ENCODE assay signal across 26 cellular contexts in the genomic region with DNA sequence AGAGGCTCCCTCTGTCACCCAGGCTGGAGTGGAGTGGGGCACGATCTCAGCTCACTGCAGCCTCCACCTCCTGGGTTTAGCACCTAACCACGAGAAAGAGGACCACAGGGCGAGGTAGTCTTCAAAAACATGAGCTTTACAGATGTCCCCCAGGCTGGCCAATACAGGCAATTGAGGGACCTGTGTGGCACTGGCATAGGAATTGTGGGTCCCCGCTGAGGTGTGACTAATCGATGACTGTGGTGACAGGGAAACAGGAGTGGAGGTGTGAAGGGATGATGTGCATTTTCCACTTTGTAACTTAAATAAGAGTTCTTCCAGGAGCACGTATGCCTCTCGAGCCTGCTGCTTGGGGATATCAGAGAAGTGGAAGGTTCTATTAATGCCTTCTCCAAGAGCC. TPM values are rescaled to one million over a fixed set of nuclear protein-coding genes. Genes with fewer than 3 reads are reported as not detected.
DNase-seq lines count a peak whose midpoint lies in the region; ATAC-seq and TF ChIP-seq lines count a peak whose summit lies in the region.
"Had no signal": no experiment of that assay in that cellular context is flagged by ENCODE, and none has a peak within 500 bp of the region (broad histone marks: within the 10 kb centered on the region; RNA-seq: fewer than 3 reads in every experiment).

No MANE protein-coding gene starts in this region.

- POLR2A ChIA-PET in activated CD4-positive, alpha-beta T cell treated with anti-CD3 and anti-CD28 coated beads for 36 hours (lab: Charles Lee), result no interaction called here
- POLR2A ChIA-PET in activated CD4-positive, alpha-beta T cell treated with anti-CD3 and anti-CD28 coated beads, Interleukin-2, amount 10 ng/mL, durations not matched to agents 7 days and 5 days (lab: Charles Lee), result no interaction called here
- POLR2A ChIA-PET in WTC11 (lab: Charles Lee), result interaction anchor here (0.5 kb wide), 1 partner anchor 37 kb away, joined by 3 read pairs; no protein-coding TSS in a partner anchor

- peak; percentile 35 for ATAC-seq in activated CD4-positive, alpha-beta T cell treated with anti-CD3 and anti-CD28 coated beads for 36 hours
- no peak for ATAC-seq in HG03521 (IDR thresholded peaks at IDR 0.05; ENCODE audit: unreplicated experiment)
- no peak for ATAC-seq in WTC11
- ATAC-seq: left lung, psoas muscle had no signal

- intact Hi-C loops in activated CD4-positive, alpha-beta T cell treated with anti-CD3 and anti-CD28 coated beads for 36 hours (cut with DNase I, micrococcal nuclease), result no loop called here

- CTCF ChIA-PET in activated CD4-positive, alpha-beta T cell treated with anti-CD3 and anti-CD28 coated beads for 36 hours (lab: Charles Lee), result interaction anchor here (0.5 to 0.6 kb wide), 2 partner anchors 24 to 46 kb away, joined by 3 read pairs; no protein-coding TSS in a partner anchor
- CTCF ChIA-PET in activated CD4-positive, alpha-beta T cell treated with anti-CD3 and anti-CD28 coated beads, Interleukin-2, amount 10 ng/mL, durations not matched to agents 7 days and 5 days (lab: Charles Lee), result interaction anchor here (1.8 kb wide), 1 partner anchor 12 kb away, joined by 5 read pairs; a partner anchor contains a TSS
- CTCF ChIA-PET in WTC11 (lab: Charles Lee), result no interaction called here

- peak; percentile 78 for DNase-seq in activated CD4-positive, alpha-beta T cell treated with anti-CD3 and anti-CD28 coated beads for 36 hours
- no peak for DNase-seq in activated CD4-positive, alpha-beta T cell treated with anti-CD3 and anti-CD28 coated beads, Interleukin-2, amount 10 ng/mL, durations not matched to agents 7 days and 5 days
- DNase-seq in T-helper 2 cell treated with Interferon-gamma antibody and Interleukin-4, amounts not matched to agents 5 μg/mL and 100 μg/mL, for 36 hours (ENCODE audit: low spot score), result peak; percentile 46
- peak; percentile 20 to 52 for DNase-seq in stimulated activated CD4-positive, alpha-beta T cell treated with anti-CD3 and anti-CD28 coated beads, Interleukin-4, amount 100 ng/mL, for 4 hours
- DNase-seq in foreskin melanocyte (no peak), WTC11 (ENCODE audit: low spot score) (no peak)
- DNase-seq: CD4-positive, alpha-beta memory T cell; colonic mucosa; DMS 273 treated with DMSO at 0.1 percent for 48 hours; effector memory CD4-positive, alpha-beta T cell; foreskin fibroblast; H9; immature natural killer cell; Kasumi-1; left lung; mesendoderm; NCI-H187; NCI-H2171 treated with DMSO at 0.1 percent for 48 hours; NCI-H524; NK-92 treated with Interleukin-12 subunit alpha and Interleukin-12 subunit beta, amount 100 ng/mL, for 24 hours; psoas muscle; SHP77; upper lobe of left lung had no signal

- H3K27me3 Mint-ChIP-seq in activated CD4-positive, alpha-beta T cell treated with anti-CD3 and anti-CD28 coated beads for 36 hours, result no peaks in the 10 kb centered on the region
- no peaks in the 10 kb centered on the region for H3K27me3 Mint-ChIP-seq in activated CD4-positive, alpha-beta T cell treated with anti-CD3 and anti-CD28 coated beads, Interleukin-2, amount 10 ng/mL, durations not matched to agents 7 days and 5 days
- no peaks in the 10 kb centered on the region for H3K27me3 Mint-ChIP-seq in T-helper 2 cell treated with Interferon-gamma antibody and Interleukin-4, amounts not matched to agents 5 μg/mL and 100 μg/mL, for 36 hours (ENCODE audit: low read depth)
- no peaks in the 10 kb centered on the region for H3K27me3 Mint-ChIP-seq in activated naive CD4-positive, alpha-beta T cell treated with anti-CD3 and anti-CD28 coated beads, Interleukin-2, amount 50 U/mL, for 24 hours
- H3K27me3 Mint-ChIP-seq in WTC11 (ENCODE audit: low read depth), result peaks cover 27% of the 10 kb centered on the region
- H3K27me3 Mint-ChIP-seq: CD4-positive, alpha-beta memory T cell had no signal

- H3K27ac Mint-ChIP-seq in activated CD4-positive, alpha-beta T cell treated with anti-CD3 and anti-CD28 coated beads for 36 hours, result peak overlapping the region; percentile 83
- H3K27ac Mint-ChIP-seq in activated CD4-positive, alpha-beta T cell treated with anti-CD3 and anti-CD28 coated beads, Interleukin-2, amount 10 ng/mL, durations not matched to agents 7 days and 5 days, result no peak overlapping the region
- no peak overlapping the region for H3K27ac Mint-ChIP-seq in T-helper 2 cell treated with Interferon-gamma antibody and Interleukin-4, amounts not matched to agents 5 μg/mL and 100 μg/mL, for 36 hours
- peak overlapping the region; percentile 31 for H3K27ac Mint-ChIP-seq in activated naive CD4-positive, alpha-beta T cell treated with anti-CD3 and anti-CD28 coated beads, Interleukin-2, amount 50 U/mL, for 24 hours
- H3K27ac Mint-ChIP-seq in WTC11, result no peak overlapping the region
- H3K27ac Mint-ChIP-seq: activated T-cell treated with anti-CD3 and anti-CD28 coated beads, Interleukin-2, amount 50 U/mL, for 72 hours; CD4-positive, alpha-beta memory T cell; immature natural killer cell had no signal

- H3K4me1 Mint-ChIP-seq in activated CD4-positive, alpha-beta T cell treated with anti-CD3 and anti-CD28 coated beads for 36 hours, result peaks cover 44% of the 10 kb centered on the region
- peaks cover 27% of the 10 kb centered on the region for H3K4me1 Mint-ChIP-seq in activated CD4-positive, alpha-beta T cell treated with anti-CD3 and anti-CD28 coated beads, Interleukin-2, amount 10 ng/mL, durations not matched to agents 7 days and 5 days
- peaks cover 24% of the 10 kb centered on the region for H3K4me1 Mint-ChIP-seq in T-helper 2 cell treated with Interferon-gamma antibody and Interleukin-4, amounts not matched to agents 5 μg/mL and 100 μg/mL, for 36 hours (ENCODE audit: low read depth)
- H3K4me1 Mint-ChIP-seq in activated naive CD4-positive, alpha-beta T cell treated with anti-CD3 and anti-CD28 coated beads, Interleukin-2, amount 50 U/mL, for 24 hours, result peaks cover 39% of the 10 kb centered on the region
- peaks cover 12% of the 10 kb centered on the region for H3K4me1 Mint-ChIP-seq in WTC11

- H3K4me3 Mint-ChIP-seq in activated CD4-positive, alpha-beta T cell treated with anti-CD3 and anti-CD28 coated beads for 36 hours, result no peak overlapping the region
- H3K4me3 Mint-ChIP-seq in activated CD4-positive, alpha-beta T cell treated with anti-CD3 and anti-CD28 coated beads, Interleukin-2, amount 10 ng/mL, durations not matched to agents 7 days and 5 days, result no peak overlapping the region
- no peak overlapping the region for H3K4me3 Mint-ChIP-seq in T-helper 2 cell treated with Interferon-gamma antibody and Interleukin-4, amounts not matched to agents 5 μg/mL and 100 μg/mL, for 36 hours
- H3K4me3 Mint-ChIP-seq in activated naive CD4-positive, alpha-beta T cell treated with anti-CD3 and anti-CD28 coated beads, Interleukin-2, amount 50 U/mL, for 24 hours, result no peak overlapping the region
- no peak overlapping the region for H3K4me3 Mint-ChIP-seq in WTC11
- H3K4me3 Mint-ChIP-seq: CD4-positive, alpha-beta memory T cell; H9; immature natural killer cell had no signal

- H3K36me3 Mint-ChIP-seq in activated CD4-positive, alpha-beta T cell treated with anti-CD3 and anti-CD28 coated beads for 36 hours (ENCODE audit: low read depth), result no peaks in the 10 kb centered on the region
- H3K36me3 Mint-ChIP-seq in activated CD4-positive, alpha-beta T cell treated with anti-CD3 and anti-CD28 coated beads, Interleukin-2, amount 10 ng/mL, durations not matched to agents 7 days and 5 days (ENCODE audit: low read depth), result no peaks in the 10 kb centered on the region
- H3K36me3 Mint-ChIP-seq in T-helper 2 cell treated with Interferon-gamma antibody and Interleukin-4, amounts not matched to agents 5 μg/mL and 100 μg/mL, for 36 hours (ENCODE audit: low read depth), result no peaks in the 10 kb centered on the region
- H3K36me3 Mint-ChIP-seq in activated naive CD4-positive, alpha-beta T cell treated with anti-CD3 and anti-CD28 coated beads, Interleukin-2, amount 50 U/mL, for 24 hours, result no peaks in the 10 kb centered on the region
- no peaks in the 10 kb centered on the region for H3K36me3 Mint-ChIP-seq in WTC11
- H3K36me3 Mint-ChIP-seq: CD4-positive, alpha-beta memory T cell; immature natural killer cell had no signal

- no peak for TF ChIP-seq CTCF in WTC11 (IDR thresholded peaks at IDR 0.05)

- H3K9me3 Mint-ChIP-seq in activated CD4-positive, alpha-beta T cell treated with anti-CD3 and anti-CD28 coated beads for 36 hours (ENCODE audit: low read depth), result no peaks in the 10 kb centered on the region
- no peaks in the 10 kb centered on the region for H3K9me3 Mint-ChIP-seq in activated CD4-positive, alpha-beta T cell treated with anti-CD3 and anti-CD28 coated beads, Interleukin-2, amount 10 ng/mL, durations not matched to agents 7 days and 5 days
- H3K9me3 Mint-ChIP-seq in T-helper 2 cell treated with Interferon-gamma antibody and Interleukin-4, amounts not matched to agents 5 μg/mL and 100 μg/mL, for 36 hours, result no peaks in the 10 kb centered on the region
- no peaks in the 10 kb centered on the region for H3K9me3 Mint-ChIP-seq in activated naive CD4-positive, alpha-beta T cell treated with anti-CD3 and anti-CD28 coated beads, Interleukin-2, amount 50 U/mL, for 24 hours
- H3K9me3 Mint-ChIP-seq in WTC11, result no peaks in the 10 kb centered on the region
- H3K9me3 Mint-ChIP-seq: CD4-positive, alpha-beta memory T cell; H9; immature natural killer cell had no signal

TF ChIP-seq in WTC11, 78 proteins besides CTCF, POLR2A, EP300 and RAD21 (continues in another document):
- TF ChIP-seq GTF2I (CRISPR knock-in tag; conservative IDR thresholded peaks at IDR 0.05) (no peak), NFYB (CRISPR knock-in tag; conservative IDR thresholded peaks at IDR 0.05; ENCODE audit: low read depth) (no peak), HMGA2 (CRISPR knock-in tag; IDR thresholded peaks at IDR 0.05) (no peak), NR3C1 (CRISPR knock-in tag; conservative IDR thresholded peaks at IDR 0.05; ENCODE audit: low read depth) (no peak), SMAD4 (CRISPR knock-in tag; IDR thresholded peaks at IDR 0.05) (no peak), TP53 (CRISPR knock-in tag; IDR thresholded peaks at IDR 0.05) (no peak), PRRX2 (CRISPR knock-in tag; IDR thresholded peaks at IDR 0.05) (no peak), ELF4 (CRISPR knock-in tag; IDR thresholded peaks at IDR 0.05; ENCODE audit: low read depth) (no peak)
- TF ChIP-seq, protein P1, sequence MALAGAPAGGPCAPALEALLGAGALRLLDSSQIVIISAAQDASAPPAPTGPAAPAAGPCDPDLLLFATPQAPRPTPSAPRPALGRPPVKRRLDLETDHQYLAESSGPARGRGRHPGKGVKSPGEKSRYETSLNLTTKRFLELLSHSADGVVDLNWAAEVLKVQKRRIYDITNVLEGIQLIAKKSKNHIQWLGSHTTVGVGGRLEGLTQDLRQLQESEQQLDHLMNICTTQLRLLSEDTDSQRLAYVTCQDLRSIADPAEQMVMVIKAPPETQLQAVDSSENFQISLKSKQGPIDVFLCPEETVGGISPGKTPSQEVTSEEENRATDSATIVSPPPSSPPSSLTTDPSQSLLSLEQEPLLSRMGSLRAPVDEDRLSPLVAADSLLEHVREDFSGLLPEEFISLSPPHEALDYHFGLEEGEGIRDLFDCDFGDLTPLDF (CRISPR knock-in tag; IDR thresholded peaks at IDR 0.05), result no peak

RNA-seq across cellular contexts. Expression of a gene that starts 12.6 kb away (rescaled TPM):
- total RNA-seq in activated CD4-positive, alpha-beta T cell treated with anti-CD3 and anti-CD28 coated beads for 36 hours, result 10 to 100 TPM; 55.1 to 60.4 TPM
- total RNA-seq in activated CD4-positive, alpha-beta T cell treated with anti-CD3 and anti-CD28 coated beads, Interleukin-2, amount 10 ng/mL, durations not matched to agents 7 days and 5 days, result 10 to 100 TPM; 72.4 to 73.2 TPM
- 69.9 to 84.5 TPM (median 78.9 TPM) in 3 replicates for total RNA-seq in WTC11 (2021)

Comparison
In these comparisons a context has a peak if more than half of its experiments do, and no peak if none do; other contexts are left out.
1. DNase-seq: peak in activated CD4-positive, alpha-beta T cell treated with anti-CD3 and anti-CD28 coated beads for 36 hours (single experiment), T-helper 2 cell treated with Interferon-gamma antibody and Interleukin-4, amounts not matched to agents 5 μg/mL and 100 μg/mL, for 36 hours (single experiment) and stimulated activated CD4-positive, alpha-beta T cell treated with anti-CD3 and anti-CD28 coated beads, Interleukin-4, amount 100 ng/mL, for 4 hours (2 of 2); none in activated CD4-positive, alpha-beta T cell treated with anti-CD3 and anti-CD28 coated beads, Interleukin-2, amount 10 ng/mL, durations not matched to agents 7 days and 5 days (single experiment), foreskin melanocyte (single experiment) and WTC11 (single experiment).
2. H3K27ac Mint-ChIP-seq: peak in activated CD4-positive, alpha-beta T cell treated with anti-CD3 and anti-CD28 coated beads for 36 hours (single experiment) and activated naive CD4-positive, alpha-beta T cell treated with anti-CD3 and anti-CD28 coated beads, Interleukin-2, amount 50 U/mL, for 24 hours (single experiment); none in activated CD4-positive, alpha-beta T cell treated with anti-CD3 and anti-CD28 coated beads, Interleukin-2, amount 10 ng/mL, durations not matched to agents 7 days and 5 days (single experiment), T-helper 2 cell treated with Interferon-gamma antibody and Interleukin-4, amounts not matched to agents 5 μg/mL and 100 μg/mL, for 36 hours (single experiment) and WTC11 (single experiment).